In the genomic region with DNA sequence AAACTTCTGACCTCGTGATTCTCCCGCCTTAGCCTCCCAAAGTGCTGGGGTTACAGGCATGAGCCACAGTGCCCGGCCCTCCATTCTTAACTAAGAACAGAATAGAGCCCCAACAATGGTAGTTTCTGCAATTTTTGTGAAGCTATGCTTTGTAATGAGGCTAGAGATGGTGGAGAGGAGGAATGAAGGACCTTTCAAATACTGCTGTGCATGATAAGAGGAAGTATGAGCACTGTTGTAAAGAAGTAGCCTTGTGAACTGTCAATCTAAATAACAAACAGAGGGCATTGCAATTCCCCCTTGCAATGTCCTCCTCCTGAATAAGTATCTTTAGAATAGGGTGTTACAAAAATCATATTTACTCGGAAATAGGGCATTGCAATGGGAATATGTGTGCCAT, we compare ENCODE assay signal across 26 cellular contexts.
"Had no signal": no experiment of that assay in that cellular context is flagged by ENCODE, and none has a peak within 500 bp of the region (broad histone marks: within the 10 kb centered on the region; RNA-seq: fewer than 3 reads in every experiment).

No MANE protein-coding gene starts in this region.

- H3K4me1 Mint-ChIP-seq: activated CD8-positive, alpha-beta memory T cell treated with anti-CD3 and anti-CD28 coated beads, Interleukin-2, amount 10 ng/mL, durations not matched to agents 7 days and 5 days; activated naive CD4-positive, alpha-beta T cell treated with anti-CD3 and anti-CD28 coated beads, Interleukin-2, amount 50 U/mL, for 24 hours had no signal

- H3K36me3 ChIP-seq: breast epithelium, colonic mucosa, Peyer's patch, SJCRH30 had no signal

- H3K9me3 ChIP-seq: breast epithelium, colonic mucosa, Peyer's patch, SJCRH30, SK-N-SH had no signal

- H3K36me3 Mint-ChIP-seq: activated CD8-positive, alpha-beta memory T cell treated with anti-CD3 and anti-CD28 coated beads, Interleukin-2, amount 10 ng/mL, durations not matched to agents 7 days and 5 days; activated naive CD4-positive, alpha-beta T cell treated with anti-CD3 and anti-CD28 coated beads, Interleukin-2, amount 50 U/mL, for 24 hours had no signal

- H3K27me3 ChIP-seq: breast epithelium, colonic mucosa, Peyer's patch, SJCRH30 had no signal

- H3K4me1 ChIP-seq: breast epithelium, colonic mucosa, Peyer's patch, SJCRH30 had no signal

- ATAC-seq: activated CD8-positive, alpha-beta memory T cell treated with anti-CD3 and anti-CD28 coated beads, Interleukin-2, amount 10 ng/mL, durations not matched to agents 7 days and 5 days had no signal

- H3K27ac ChIP-seq: breast epithelium, colonic mucosa, Peyer's patch, RWPE1, SJCRH30 had no signal

- H3K4me3 Mint-ChIP-seq: activated CD8-positive, alpha-beta memory T cell treated with anti-CD3 and anti-CD28 coated beads, Interleukin-2, amount 10 ng/mL, durations not matched to agents 7 days and 5 days; activated naive CD4-positive, alpha-beta T cell treated with anti-CD3 and anti-CD28 coated beads, Interleukin-2, amount 50 U/mL, for 24 hours; activated T-cell treated with anti-CD3 and anti-CD28 coated beads, Interleukin-2, amount 50 U/mL, for 24 hours; activated T-helper 1 cell treated with anti-CD3 and anti-CD28 coated beads, Interleukin-12 subunit alpha, Interleukin-12 subunit beta, Interleukin-2, Interleukin-4 antibody, amounts not matched to agents 30 ng/mL and 10 ng/mL and 1 ng/mL, durations not matched to agents 14 hours and 24 hours and 36 hours had no signal

- H3K27ac Mint-ChIP-seq: activated CD8-positive, alpha-beta memory T cell treated with anti-CD3 and anti-CD28 coated beads, Interleukin-2, amount 10 ng/mL, durations not matched to agents 7 days and 5 days; activated naive CD4-positive, alpha-beta T cell treated with anti-CD3 and anti-CD28 coated beads, Interleukin-2, amount 50 U/mL, for 24 hours; activated T-cell treated with anti-CD3 and anti-CD28 coated beads, Interleukin-2, amount 50 U/mL, for 24 hours; activated T-helper 1 cell treated with anti-CD3 and anti-CD28 coated beads, Interleukin-12 subunit alpha, Interleukin-12 subunit beta, Interleukin-2, Interleukin-4 antibody, amounts not matched to agents 30 ng/mL and 10 ng/mL and 1 ng/mL, durations not matched to agents 14 hours and 24 hours and 36 hours had no signal

- H3K9ac ChIP-seq: SK-N-SH had no signal

- H3K9me3 Mint-ChIP-seq: activated naive CD4-positive, alpha-beta T cell treated with anti-CD3 and anti-CD28 coated beads, Interleukin-2, amount 50 U/mL, for 24 hours; activated T-cell treated with anti-CD3 and anti-CD28 coated beads, Interleukin-2, amount 50 U/mL, for 24 hours; activated T-helper 1 cell treated with anti-CD3 and anti-CD28 coated beads, Interleukin-12 subunit alpha, Interleukin-12 subunit beta, Interleukin-2, Interleukin-4 antibody, amounts not matched to agents 30 ng/mL and 10 ng/mL and 1 ng/mL, durations not matched to agents 14 hours and 24 hours and 36 hours had no signal

- H3K4me3 ChIP-seq: breast epithelium, colonic mucosa, Peyer's patch, SJCRH30 had no signal

- DNase-seq: activated CD4-positive, alpha-beta T cell treated with anti-CD3 and anti-CD28 coated beads for 48 hours; activated CD4-positive, alpha-beta T cell treated with anti-CD3 and anti-CD28 coated beads, Interleukin-2, amount 50 U/mL, for 48 hours; activated CD4-positive, CD25-positive, alpha-beta regulatory T cell treated with anti-CD3 and anti-CD28 coated beads, Interleukin-2, amount 50 U/mL, for 72 hours; activated CD8-positive, alpha-beta memory T cell treated with anti-CD3 and anti-CD28 coated beads, Interleukin-2, amount 10 ng/mL, durations not matched to agents 7 days and 5 days; activated effector memory CD4-positive, alpha-beta T cell treated with Interleukin-2 at 50 U/mL for 16 hours; activated naive CD4-positive, alpha-beta T cell; activated T-cell treated with anti-CD3 and anti-CD28 coated beads, Interleukin-2, amount 50 U/mL, for 24 hours; aorta; caudate nucleus; colonic mucosa; Karpas-422; MM.1S; NCI-H1105; NCI-H1436; NCI-H1694 treated with DMSO at 0.1 percent for 48 hours; NCI-H2029 treated with DMSO at 0.1 percent for 48 hours; NCI-H510A treated with DMSO at 0.1 percent for 48 hours; Peyer's patch; Right ventricle myocardium superior; SJCRH30; SK-N-SH; T-helper 1 cell had no signal
